Comparison of ENCODE assay signal across 1 cellular context in the genomic region with DNA sequence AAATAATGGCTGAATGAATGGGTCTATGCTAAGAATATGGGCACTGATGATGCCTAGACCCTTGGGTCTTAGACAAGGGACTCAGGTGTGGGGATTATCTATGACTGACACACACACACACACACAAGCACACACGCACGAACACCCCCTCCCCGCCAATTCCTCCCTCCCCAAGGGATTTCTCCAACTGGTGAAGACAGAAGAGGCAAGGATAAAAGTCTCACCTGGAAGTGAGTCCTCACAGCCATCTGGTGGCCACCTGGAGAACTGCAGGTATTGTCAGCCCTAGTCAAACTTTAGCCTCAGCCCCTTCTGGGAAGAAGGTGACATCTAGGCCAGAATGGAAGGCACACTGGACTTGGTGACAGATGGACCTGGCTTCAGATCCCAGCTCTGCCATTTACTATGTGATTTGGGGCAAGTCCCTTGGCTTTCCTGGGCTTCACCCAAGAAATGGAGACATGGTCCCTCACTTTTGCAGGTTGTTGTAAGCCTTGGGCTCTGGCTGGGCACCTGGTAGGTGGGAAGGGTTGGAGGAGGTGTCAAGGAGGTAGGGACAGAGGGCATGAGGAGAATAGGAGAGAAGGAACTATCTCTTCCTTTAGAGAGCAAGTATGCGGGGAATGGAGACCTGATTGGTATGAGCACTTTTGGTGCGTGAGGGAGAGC.
A peak's percentile ranks its signal among the peaks of the same experiment; 100 is the strongest.
TF ChIP-seq lines count a peak whose summit lies in the region.

No MANE protein-coding gene starts in this region.

TF ChIP-seq in K562, 482 proteins besides CTCF, POLR2A, EP300 and RAD21 (continued from another document and continues in another):
- TF ChIP-seq, protein P1, sequence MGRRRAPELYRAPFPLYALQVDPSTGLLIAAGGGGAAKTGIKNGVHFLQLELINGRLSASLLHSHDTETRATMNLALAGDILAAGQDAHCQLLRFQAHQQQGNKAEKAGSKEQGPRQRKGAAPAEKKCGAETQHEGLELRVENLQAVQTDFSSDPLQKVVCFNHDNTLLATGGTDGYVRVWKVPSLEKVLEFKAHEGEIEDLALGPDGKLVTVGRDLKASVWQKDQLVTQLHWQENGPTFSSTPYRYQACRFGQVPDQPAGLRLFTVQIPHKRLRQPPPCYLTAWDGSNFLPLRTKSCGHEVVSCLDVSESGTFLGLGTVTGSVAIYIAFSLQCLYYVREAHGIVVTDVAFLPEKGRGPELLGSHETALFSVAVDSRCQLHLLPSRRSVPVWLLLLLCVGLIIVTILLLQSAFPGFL (CRISPR knock-in tag; IDR thresholded peaks at IDR 0.05), result no peak
- TF ChIP-seq RBM15 (IDR thresholded peaks at IDR 0.05; ENCODE audit: insufficient read depth, low read length), result no peak
- no peak for TF ChIP-seq ZNF785 (CRISPR knock-in tag; IDR thresholded peaks at IDR 0.05)
- TF ChIP-seq HDAC2 (IDR thresholded peaks at IDR 0.05), result no peak
- TF ChIP-seq, protein P2, sequence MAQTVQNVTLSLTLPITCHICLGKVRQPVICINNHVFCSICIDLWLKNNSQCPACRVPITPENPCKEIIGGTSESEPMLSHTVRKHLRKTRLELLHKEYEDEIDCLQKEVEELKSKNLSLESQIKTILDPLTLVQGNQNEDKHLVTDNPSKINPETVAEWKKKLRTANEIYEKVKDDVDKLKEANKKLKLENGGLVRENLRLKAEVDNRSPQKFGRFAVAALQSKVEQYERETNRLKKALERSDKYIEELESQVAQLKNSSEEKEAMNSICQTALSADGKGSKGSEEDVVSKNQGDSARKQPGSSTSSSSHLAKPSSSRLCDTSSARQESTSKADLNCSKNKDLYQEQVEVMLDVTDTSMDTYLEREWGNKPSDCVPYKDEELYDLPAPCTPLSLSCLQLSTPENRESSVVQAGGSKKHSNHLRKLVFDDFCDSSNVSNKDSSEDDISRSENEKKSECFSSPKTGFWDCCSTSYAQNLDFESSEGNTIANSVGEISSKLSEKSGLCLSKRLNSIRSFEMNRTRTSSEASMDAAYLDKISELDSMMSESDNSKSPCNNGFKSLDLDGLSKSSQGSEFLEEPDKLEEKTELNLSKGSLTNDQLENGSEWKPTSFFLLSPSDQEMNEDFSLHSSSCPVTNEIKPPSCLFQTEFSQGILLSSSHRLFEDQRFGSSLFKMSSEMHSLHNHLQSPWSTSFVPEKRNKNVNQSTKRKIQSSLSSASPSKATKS (CRISPR knock-in tag; IDR thresholded peaks at IDR 0.05), result no peak
- TF ChIP-seq SRSF3 (IDR thresholded peaks at IDR 0.05; ENCODE audit: insufficient read depth, low read length), result no peak
- no peak for TF ChIP-seq ATF7 (IDR thresholded peaks at IDR 0.05)
- TF ChIP-seq, protein P3, sequence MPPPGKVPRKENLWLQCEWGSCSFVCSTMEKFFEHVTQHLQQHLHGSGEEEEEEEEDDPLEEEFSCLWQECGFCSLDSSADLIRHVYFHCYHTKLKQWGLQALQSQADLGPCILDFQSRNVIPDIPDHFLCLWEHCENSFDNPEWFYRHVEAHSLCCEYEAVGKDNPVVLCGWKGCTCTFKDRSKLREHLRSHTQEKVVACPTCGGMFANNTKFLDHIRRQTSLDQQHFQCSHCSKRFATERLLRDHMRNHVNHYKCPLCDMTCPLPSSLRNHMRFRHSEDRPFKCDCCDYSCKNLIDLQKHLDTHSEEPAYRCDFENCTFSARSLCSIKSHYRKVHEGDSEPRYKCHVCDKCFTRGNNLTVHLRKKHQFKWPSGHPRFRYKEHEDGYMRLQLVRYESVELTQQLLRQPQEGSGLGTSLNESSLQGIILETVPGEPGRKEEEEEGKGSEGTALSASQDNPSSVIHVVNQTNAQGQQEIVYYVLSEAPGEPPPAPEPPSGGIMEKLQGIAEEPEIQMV (tag; conservative IDR thresholded peaks at IDR 0.05; ENCODE audit: low read depth), result no peak
- TF ChIP-seq, protein P4, sequence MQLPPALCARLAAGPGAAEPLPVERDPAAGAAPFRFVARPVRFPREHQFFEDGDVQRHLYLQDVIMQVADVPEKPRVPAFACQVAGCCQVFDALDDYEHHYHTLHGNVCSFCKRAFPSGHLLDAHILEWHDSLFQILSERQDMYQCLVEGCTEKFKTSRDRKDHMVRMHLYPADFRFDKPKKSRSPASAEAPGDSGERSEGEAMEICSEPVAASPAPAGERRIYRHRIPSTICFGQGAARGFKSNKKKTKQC (CRISPR knock-in tag; IDR thresholded peaks at IDR 0.05), result 0 out of 2 replicates have a peak, but pooled peaks have one; percentile 38
- no peak for TF ChIP-seq EHMT2 (IDR thresholded peaks at IDR 0.05)
- TF ChIP-seq, protein P5, sequence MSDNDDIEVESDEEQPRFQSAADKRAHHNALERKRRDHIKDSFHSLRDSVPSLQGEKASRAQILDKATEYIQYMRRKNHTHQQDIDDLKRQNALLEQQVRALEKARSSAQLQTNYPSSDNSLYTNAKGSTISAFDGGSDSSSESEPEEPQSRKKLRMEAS (CRISPR knock-in tag; IDR thresholded peaks at IDR 0.05), result 0 out of 2 replicates have a peak, but pooled peaks have one; percentile 31
- no peak for TF ChIP-seq HCFC1 (IDR thresholded peaks at IDR 0.05; ENCODE audit: low read depth, low read length)
- no peak for TF ChIP-seq TFAM (CRISPR knock-in tag; conservative IDR thresholded peaks at IDR 0.05)
- TF ChIP-seq, protein P6, sequence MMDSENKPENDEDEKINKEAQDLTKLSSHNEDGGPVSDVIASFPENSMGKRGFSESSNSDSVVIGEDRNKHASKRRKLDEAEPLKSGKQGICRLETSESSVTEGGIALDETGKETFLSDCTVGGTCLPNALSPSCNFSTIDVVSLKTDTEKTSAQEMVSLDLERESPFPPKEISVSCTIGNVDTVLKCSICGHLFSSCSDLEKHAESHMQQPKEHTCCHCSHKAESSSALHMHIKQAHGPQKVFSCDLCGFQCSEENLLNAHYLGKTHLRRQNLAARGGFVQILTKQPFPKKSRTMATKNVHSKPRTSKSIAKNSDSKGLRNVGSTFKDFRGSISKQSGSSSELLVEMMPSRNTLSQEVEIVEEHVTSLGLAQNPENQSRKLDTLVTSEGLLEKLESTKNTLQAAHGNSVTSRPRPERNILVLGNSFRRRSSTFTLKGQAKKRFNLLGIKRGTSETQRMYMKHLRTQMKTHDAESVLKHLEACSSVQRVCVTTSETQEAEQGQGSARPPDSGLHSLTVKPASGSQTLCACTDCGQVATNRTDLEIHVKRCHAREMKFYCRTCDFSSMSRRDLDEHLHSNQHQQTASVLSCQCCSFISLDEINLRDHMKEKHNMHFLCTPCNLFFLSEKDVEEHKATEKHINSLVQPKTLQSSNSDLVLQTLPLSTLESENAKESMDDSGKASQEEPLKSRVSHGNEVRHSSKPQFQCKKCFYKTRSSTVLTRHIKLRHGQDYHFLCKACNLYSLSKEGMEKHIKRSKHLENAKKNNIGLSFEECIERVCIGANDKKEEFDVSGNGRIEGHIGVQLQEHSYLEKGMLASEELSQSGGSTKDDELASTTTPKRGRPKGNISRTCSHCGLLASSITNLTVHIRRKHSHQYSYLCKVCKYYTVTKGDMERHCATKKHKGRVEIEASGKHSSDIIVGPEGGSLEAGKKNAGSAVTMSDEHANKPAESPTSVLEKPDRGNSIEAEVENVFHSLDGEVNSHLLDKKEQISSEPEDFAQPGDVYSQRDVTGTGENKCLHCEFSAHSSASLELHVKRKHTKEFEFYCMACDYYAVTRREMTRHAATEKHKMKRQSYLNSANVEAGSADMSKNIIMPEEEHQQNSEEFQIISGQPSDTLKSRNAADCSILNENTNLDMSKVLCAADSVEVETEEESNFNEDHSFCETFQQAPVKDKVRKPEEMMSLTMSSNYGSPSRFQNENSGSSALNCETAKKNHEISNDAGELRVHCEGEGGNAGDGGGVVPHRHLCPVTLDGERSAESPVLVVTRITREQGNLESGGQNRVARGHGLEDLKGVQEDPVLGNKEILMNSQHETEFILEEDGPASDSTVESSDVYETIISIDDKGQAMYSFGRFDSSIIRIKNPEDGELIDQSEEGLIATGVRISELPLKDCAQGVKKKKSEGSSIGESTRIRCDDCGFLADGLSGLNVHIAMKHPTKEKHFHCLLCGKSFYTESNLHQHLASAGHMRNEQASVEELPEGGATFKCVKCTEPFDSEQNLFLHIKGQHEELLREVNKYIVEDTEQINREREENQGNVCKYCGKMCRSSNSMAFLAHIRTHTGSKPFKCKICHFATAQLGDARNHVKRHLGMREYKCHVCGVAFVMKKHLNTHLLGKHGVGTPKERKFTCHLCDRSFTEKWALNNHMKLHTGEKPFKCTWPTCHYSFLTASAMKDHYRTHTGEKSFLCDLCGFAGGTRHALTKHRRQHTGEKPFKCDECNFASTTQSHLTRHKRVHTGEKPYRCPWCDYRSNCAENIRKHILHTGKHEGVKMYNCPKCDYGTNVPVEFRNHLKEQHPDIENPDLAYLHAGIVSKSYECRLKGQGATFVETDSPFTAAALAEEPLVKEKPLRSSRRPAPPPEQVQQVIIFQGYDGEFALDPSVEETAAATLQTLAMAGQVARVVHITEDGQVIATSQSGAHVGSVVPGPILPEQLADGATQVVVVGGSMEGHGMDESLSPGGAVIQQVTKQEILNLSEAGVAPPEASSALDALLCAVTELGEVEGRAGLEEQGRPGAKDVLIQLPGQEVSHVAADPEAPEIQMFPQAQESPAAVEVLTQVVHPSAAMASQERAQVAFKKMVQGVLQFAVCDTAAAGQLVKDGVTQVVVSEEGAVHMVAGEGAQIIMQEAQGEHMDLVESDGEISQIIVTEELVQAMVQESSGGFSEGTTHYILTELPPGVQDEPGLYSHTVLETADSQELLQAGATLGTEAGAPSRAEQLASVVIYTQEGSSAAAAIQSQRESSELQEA (IDR thresholded peaks at IDR 0.05; ENCODE audit: low read depth), result no peak
- TF ChIP-seq FOXJ2 (tag; IDR thresholded peaks at IDR 0.05), result no peak
- TF ChIP-seq SMC3 (conservative IDR thresholded peaks at IDR 0.05; ENCODE audit: insufficient read depth, low read depth, low read length), result peak; percentile 93
- no peak for TF ChIP-seq CBFB (CRISPR knock-in tag; IDR thresholded peaks at IDR 0.05)
- TF ChIP-seq ZNF384 (IDR thresholded peaks at IDR 0.05; ENCODE audit: low read depth, low read length), result no peak
- no peak for TF ChIP-seq TBL1XR1 (IDR thresholded peaks at IDR 0.05; ENCODE audit: low read length in 2 of 2)
- no peak for TF ChIP-seq JUN (IDR thresholded peaks at IDR 0.05; ENCODE audit: borderline replicate concordance, low read depth, low read length)
- 0 out of 2 replicates have a peak, but pooled peaks have one; percentile 72 for TF ChIP-seq JUN (CRISPR knock-in tag; IDR thresholded peaks at IDR 0.05; ENCODE audit: borderline replicate concordance)
- TF ChIP-seq ELF1 (tag; IDR thresholded peaks at IDR 0.05), result no peak
- TF ChIP-seq, protein P7, sequence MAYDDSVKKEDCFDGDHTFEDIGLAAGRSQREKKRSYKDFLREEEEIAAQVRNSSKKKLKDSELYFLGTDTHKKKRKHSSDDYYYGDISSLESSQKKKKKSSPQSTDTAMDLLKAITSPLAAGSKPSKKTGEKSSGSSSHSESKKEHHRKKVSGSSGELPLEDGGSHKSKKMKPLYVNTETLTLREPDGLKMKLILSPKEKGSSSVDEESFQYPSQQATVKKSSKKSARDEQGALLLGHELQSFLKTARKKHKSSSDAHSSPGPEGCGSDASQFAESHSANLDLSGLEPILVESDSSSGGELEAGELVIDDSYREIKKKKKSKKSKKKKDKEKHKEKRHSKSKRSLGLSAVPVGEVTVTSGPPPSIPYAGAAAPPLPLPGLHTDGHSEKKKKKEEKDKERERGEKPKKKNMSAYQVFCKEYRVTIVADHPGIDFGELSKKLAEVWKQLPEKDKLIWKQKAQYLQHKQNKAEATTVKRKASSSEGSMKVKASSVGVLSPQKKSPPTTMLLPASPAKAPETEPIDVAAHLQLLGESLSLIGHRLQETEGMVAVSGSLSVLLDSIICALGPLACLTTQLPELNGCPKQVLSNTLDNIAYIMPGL (CRISPR knock-in tag; IDR thresholded peaks at IDR 0.05), result 0 out of 2 replicates have a peak, but pooled peaks have one; percentile 64
- no peak for TF ChIP-seq SMARCE1 (IDR thresholded peaks at IDR 0.05)
- peak; percentile 49 for TF ChIP-seq MEIS2 (IDR thresholded peaks at IDR 0.05; ENCODE audit: partially characterized antibody)
- no peak for TF ChIP-seq POLR2AphosphoS2 (IDR thresholded peaks at IDR 0.05; ENCODE audit: low read length)
- TF ChIP-seq, protein P8, sequence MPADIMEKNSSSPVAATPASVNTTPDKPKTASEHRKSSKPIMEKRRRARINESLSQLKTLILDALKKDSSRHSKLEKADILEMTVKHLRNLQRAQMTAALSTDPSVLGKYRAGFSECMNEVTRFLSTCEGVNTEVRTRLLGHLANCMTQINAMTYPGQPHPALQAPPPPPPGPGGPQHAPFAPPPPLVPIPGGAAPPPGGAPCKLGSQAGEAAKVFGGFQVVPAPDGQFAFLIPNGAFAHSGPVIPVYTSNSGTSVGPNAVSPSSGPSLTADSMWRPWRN (IDR thresholded peaks at IDR 0.05; ENCODE audit: low read depth), result no peak
- TF ChIP-seq ZNF584 (CRISPR knock-in tag; IDR thresholded peaks at IDR 0.05; ENCODE audit: low read depth), result no peak
- TF ChIP-seq, protein P9, sequence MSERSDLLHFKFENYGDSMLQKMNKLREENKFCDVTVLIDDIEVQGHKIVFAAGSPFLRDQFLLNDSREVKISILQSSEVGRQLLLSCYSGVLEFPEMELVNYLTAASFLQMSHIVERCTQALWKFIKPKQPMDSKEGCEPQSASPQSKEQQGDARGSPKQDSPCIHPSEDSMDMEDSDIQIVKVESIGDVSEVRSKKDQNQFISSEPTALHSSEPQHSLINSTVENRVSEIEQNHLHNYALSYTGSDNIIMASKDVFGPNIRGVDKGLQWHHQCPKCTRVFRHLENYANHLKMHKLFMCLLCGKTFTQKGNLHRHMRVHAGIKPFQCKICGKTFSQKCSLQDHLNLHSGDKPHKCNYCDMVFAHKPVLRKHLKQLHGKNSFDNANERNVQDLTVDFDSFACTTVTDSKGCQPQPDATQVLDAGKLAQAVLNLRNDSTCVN (CRISPR knock-in tag; IDR thresholded peaks at IDR 0.05), result 0 out of 2 replicates have a peak, but pooled peaks have one; percentile 50
- TF ChIP-seq NFIX (CRISPR knock-in tag; IDR thresholded peaks at IDR 0.05; ENCODE audit: low read depth), result no peak
